1 cellular context compared by ENCODE assay signal in genomic region chr18:9017170-9017899, GRCh38.
TF ChIP-seq lines count a peak whose summit lies in the region.

No MANE protein-coding gene starts in this region.

TF ChIP-seq in HepG2, 621 proteins besides CTCF, POLR2A, EP300 and RAD21 (continued from another document and continues in another):
- TF ChIP-seq ZSCAN31 (CRISPR knock-in tag; IDR thresholded peaks at IDR 0.05; ENCODE audit: low read depth) (no peak), ZBTB38 (CRISPR knock-in tag; IDR thresholded peaks at IDR 0.05) (0 out of 2 replicates have a peak, but pooled peaks have one; percentile 17), ZNF317 (CRISPR knock-in tag; IDR thresholded peaks at IDR 0.05) (no peak), YY1 (IDR thresholded peaks at IDR 0.05; ENCODE audit: insufficient read depth, insufficient replicate concordance, low read depth, low read length) (no peak), EZH2 (conservative IDR thresholded peaks at IDR 0.05; ENCODE audit: low read depth, low read length) (no peak), YEATS2 (CRISPR knock-in tag; IDR thresholded peaks at IDR 0.05; ENCODE audit: borderline replicate concordance) (no peak), MYPOP (CRISPR knock-in tag; IDR thresholded peaks at IDR 0.05) (peak; percentile 76; the same call in 1 of the 2 replicates), FIP1L1 (IDR thresholded peaks at IDR 0.05; ENCODE audit: borderline replicate concordance, insufficient read depth, low read depth, low read length) (no peak), ZNF20 (CRISPR knock-in tag; IDR thresholded peaks at IDR 0.05) (no peak), GMEB2 (CRISPR knock-in tag; IDR thresholded peaks at IDR 0.05; ENCODE audit: low read depth) (no peak), TCF12 (IDR thresholded peaks at IDR 0.05) (no peak), TCF12 (CRISPR knock-in tag; IDR thresholded peaks at IDR 0.05) (peak; percentile 61; the same call in 1 of the 2 replicates), ARID5B (CRISPR knock-in tag; IDR thresholded peaks at IDR 0.05) (0 out of 2 replicates have a peak, but pooled peaks have one; percentile 30), HOXD1 (CRISPR knock-in tag; IDR thresholded peaks at IDR 0.05) (no peak), CHD4 (IDR thresholded peaks at IDR 0.05; ENCODE audit: borderline replicate concordance, low read length) (no peak), ZNF660 (CRISPR knock-in tag; IDR thresholded peaks at IDR 0.05; ENCODE audit: borderline replicate concordance, low read depth) (no peak), ZFY (CRISPR knock-in tag; IDR thresholded peaks at IDR 0.05) (peak; percentile 55), PCBP1 (IDR thresholded peaks at IDR 0.05; ENCODE audit: borderline replicate concordance, low read depth, low read length) (no peak), BCL3 (CRISPR knock-in tag; IDR thresholded peaks at IDR 0.05) (no peak), ZNF264 (CRISPR knock-in tag; IDR thresholded peaks at IDR 0.05) (peak; percentile 53; the same call in 1 of the 2 replicates), THAP9 (CRISPR knock-in tag; IDR thresholded peaks at IDR 0.05; ENCODE audit: borderline replicate concordance) (peak; percentile 31; the same call in 1 of the 2 replicates), RBM39 (IDR thresholded peaks at IDR 0.05; ENCODE audit: low read depth, low read length, poor library complexity, severe bottlenecking) (peak; percentile 49), ZNF605 (CRISPR knock-in tag; IDR thresholded peaks at IDR 0.05) (no peak), ZHX1 (CRISPR knock-in tag; IDR thresholded peaks at IDR 0.05; ENCODE audit: low read depth) (no peak), DRAP1 (CRISPR knock-in tag; IDR thresholded peaks at IDR 0.05) (no peak), POLR2G (IDR thresholded peaks at IDR 0.05; ENCODE audit: low read depth, low read length) (no peak), ZNF839 (CRISPR knock-in tag; IDR thresholded peaks at IDR 0.05; ENCODE audit: borderline replicate concordance) (no peak), HIVEP1 (CRISPR knock-in tag; IDR thresholded peaks at IDR 0.05) (no peak), NR2C2 (CRISPR knock-in tag; IDR thresholded peaks at IDR 0.05; ENCODE audit: borderline replicate concordance) (no peak), ZNF614 (CRISPR knock-in tag; IDR thresholded peaks at IDR 0.05; ENCODE audit: borderline replicate concordance) (no peak), MAFG (CRISPR knock-in tag; IDR thresholded peaks at IDR 0.05) (peak; percentile 94), ZNF512B (CRISPR knock-in tag; IDR thresholded peaks at IDR 0.05; ENCODE audit: borderline replicate concordance) (no peak), SNAI1 (CRISPR knock-in tag; IDR thresholded peaks at IDR 0.05; ENCODE audit: borderline replicate concordance) (peak; percentile 70; the same call in 1 of the 2 replicates), CEBPB (IDR thresholded peaks at IDR 0.05; ENCODE audit: borderline replicate concordance, low read depth, low read length) (no peak), HDAC1 (CRISPR knock-in tag; IDR thresholded peaks at IDR 0.05) (0 out of 2 replicates have a peak, but pooled peaks have one; percentile 13), ZNF562 (CRISPR knock-in tag; IDR thresholded peaks at IDR 0.05; ENCODE audit: borderline replicate concordance) (no peak), SMAD3 (CRISPR knock-in tag; IDR thresholded peaks at IDR 0.05) (no peak), RFX3 (CRISPR knock-in tag; IDR thresholded peaks at IDR 0.05) (no peak), HNF1A (IDR thresholded peaks at IDR 0.05; ENCODE audit: low read depth) (no peak), HNF1A (CRISPR knock-in tag; IDR thresholded peaks at IDR 0.05; ENCODE audit: borderline replicate concordance) (no peak), HOXA7 (CRISPR knock-in tag; IDR thresholded peaks at IDR 0.05) (no peak)
